Comparison of ENCODE assay signal across 7 cellular contexts in genomic region chr15:77495806-77496589, GRCh38.
A peak's percentile ranks its signal among the peaks of the same experiment; 100 is the strongest.
DNase-seq lines count a peak whose midpoint lies in the region; ATAC-seq, FAIRE-seq and TF ChIP-seq lines count a peak whose summit lies in the region.

No MANE protein-coding gene starts in this region.

- TF ChIP-seq CTCF in Panc1 (IDR thresholded peaks at IDR 0.05) = no peak
- no peak for TF ChIP-seq CTCF in H1 (IDR thresholded peaks at IDR 0.05; ENCODE audit: control extremely low read depth in 1 of 3, insufficient read depth in 1 of 3, low read depth in 1 of 3, low read length in 3 of 3)
- no peak for TF ChIP-seq CTCF in tibial artery (IDR thresholded peaks at IDR 0.05)

- H3K4me1 ChIP-seq in Panc1 (ENCODE audit: control insufficient read depth, insufficient read depth, low read length) (peaks cover 55% of the 10 kb centered on the region), H1 (replicated peaks in 1 of 4; ENCODE audit: control insufficient read depth in 3 of 4, insufficient read depth in 4 of 4, low read length in 3 of 4) (peaks cover 13 to 38% (median 19%) of the 10 kb centered on the region in 4 experiments), mesodermal cell (ENCODE audit: control insufficient read depth, insufficient read depth, low read length, poor library complexity, severe bottlenecking) (peaks cover 35% of the 10 kb centered on the region), tibial artery (peaks cover 6 to 56% (median 49%) of the 10 kb centered on the region in 4 donors)

- peak overlapping the region; percentile 29 for H2BK20ac ChIP-seq in H1 (ENCODE audit: low read length)

- peak overlapping the region; percentile 41 for H2BK12ac ChIP-seq in H1 (ENCODE audit: low read depth, low read length)

- no peak overlapping the region for H4K5ac ChIP-seq in H1 (ENCODE audit: insufficient read length, low read depth, low read length)

- no peak for FAIRE-seq in H1 (lab: Jason Lieb, UNC)

- POLR2A ChIA-PET in Panc1 (lab: Charles Lee) = no interaction called here
- POLR2A ChIA-PET in H1 (lab: Charles Lee; ENCODE audit: partially characterized antibody) = interaction anchor here (0.6 to 4.9 kb wide), 3 partner anchors 13 to 1868 kb away, joined by 3 to 39 read pairs (median 3); no protein-coding TSS in a partner anchor

- H3K56ac ChIP-seq in H1 (replicated peaks; ENCODE audit: insufficient read length, low read depth, low read length) = no peak overlapping the region

- H3K18ac ChIP-seq in H1 (ENCODE audit: extremely low read depth, low read length) = 0 out of 2 replicates have a peak overlapping the region, but pooled peaks have one; percentile 19

- no peak overlapping the region for H4K8ac ChIP-seq in H1 (ENCODE audit: extremely low read depth, insufficient read depth, low read length)

- TF ChIP-seq POLR2A in H1 (IDR thresholded peaks at IDR 0.05; ENCODE audit: control extremely low read depth in 1 of 2, low read depth in 2 of 2, low read length in 2 of 2) = no peak; a peak in 1 of 3 replicates

- H3K23ac ChIP-seq in H1 (ENCODE audit: insufficient read length) = no peak overlapping the region

- peak overlapping the region; percentile 58; the same call in 1 of the 2 replicates for H2BK5ac ChIP-seq in H1 (ENCODE audit: low read depth, low read length)

- intact Hi-C loops in Panc1 (cut with micrococcal nuclease; ENCODE audit: unreplicated experiment) = loop anchor here (2.0 to 10.0 kb wide), 2 partner anchors 311 to 377 kb away; no protein-coding TSS in a partner anchor
- intact Hi-C loops in tibial artery (cut with DNase I; ENCODE audit: low total_unique reads) = loop anchor here (2.0 to 10.0 kb wide), 4 partner anchors 46 to 377 kb away; partner anchors contain the start of genes HMG20A and PEAK1

- ATAC-seq in Panc1 (no peak), HG03378 (IDR thresholded peaks at IDR 0.05; ENCODE audit: unreplicated experiment) (no peak)

- H4K20me1 ChIP-seq in H1 (replicated peaks in 1 of 2; ENCODE audit: control insufficient read depth in 1 of 2, insufficient read depth in 2 of 2, low read length in 2 of 2) = no peaks in the 10 kb centered on the region

- no peak overlapping the region; the same call in 1 of the 2 replicates for H2BK15ac ChIP-seq in H1 (ENCODE audit: low read length)

- in situ Hi-C loops in Panc1 (cut with HindIII; ENCODE audit: low pct_unique_long_range_greater_than_20kb, low sequenced_read_pairs) = no loop called here

- no peaks in the 10 kb centered on the region for H3K9me3 ChIP-seq in Panc1 (ENCODE audit: control insufficient read depth, insufficient read depth, low read depth, low read length)
- no peaks in the 10 kb centered on the region for H3K9me3 ChIP-seq in H1 (ENCODE audit: insufficient read depth in 2 of 2, low read depth in 1 of 2, low read length in 1 of 2)
- H3K9me3 ChIP-seq in mesodermal cell (ENCODE audit: control insufficient read depth, low read length) = no peaks in the 10 kb centered on the region
- no peaks in the 10 kb centered on the region for H3K9me3 ChIP-seq in tibial artery

- no peak overlapping the region for H3K4ac ChIP-seq in H1 (replicated peaks; ENCODE audit: insufficient read length, low read depth, low read length)

- no peak overlapping the region for H3K14ac ChIP-seq in H1 (ENCODE audit: insufficient read length)

- H3K4me3 ChIP-seq in Panc1 (ENCODE audit: low read depth in 2 of 2, low read length in 2 of 2) (no peak overlapping the region), H1 (ENCODE audit: extremely low read depth in 1 of 4, insufficient read depth in 2 of 4, low read depth in 3 of 4, low read length in 4 of 4) (peak overlapping the region in 1 of 4 experiments; percentile 15; a peak in 1 of 8 replicates), mesodermal cell (ENCODE audit: extremely low read depth, insufficient read depth, low read length, poor library complexity, severe bottlenecking) (no peak overlapping the region), tibial artery (peak overlapping the region in 1 of 2 donors; percentile 29)

- CTCF ChIA-PET in Panc1 (lab: Charles Lee) = interaction anchor here (0.7 to 2.7 kb wide), 6 partner anchors 47 to 383 kb away, joined by 3 to 14 read pairs (median 4); no protein-coding TSS in a partner anchor
- CTCF ChIA-PET in H1 (lab: Charles Lee; ENCODE audit: partially characterized antibody) = interaction anchor here (0.8 to 7.7 kb wide), 27 partner anchors 9 to 461 kb away, joined by 3 to 99 read pairs (median 7); partner anchors contain the start of gene HMG20A

- TF ChIP-seq EP300 in H1 (IDR thresholded peaks at IDR 0.05; ENCODE audit: borderline replicate concordance in 1 of 2, low read depth in 2 of 2, low read length in 2 of 2) = no peak

- no peak overlapping the region for H2AFZ ChIP-seq in H1 (ENCODE audit: low read length)

- H3K9ac ChIP-seq in H1 (replicated peaks in 1 of 4; ENCODE audit: extremely low read depth in 1 of 4, low read depth in 3 of 4, low read length in 3 of 4) = no peak overlapping the region

- H3K27ac ChIP-seq in Panc1 (ENCODE audit: low read length) (peak overlapping the region; percentile 84), H1 (ENCODE audit: low read depth, low read length) (no peak overlapping the region), mesodermal cell (ENCODE audit: low read depth, low read length, severe bottlenecking) (peak overlapping the region; percentile 41), tibial artery (peak overlapping the region; percentile 72 to 82)

- DNase-seq in Panc1 (ENCODE audit: low read depth, low spot score) (no peak), H1 (ENCODE audit: low read depth in 1 of 2, low spot score in 2 of 2) (peak in 1 of 2 experiments; percentile 56), tibial artery (peak in 1 of 2 donors; percentile 60), NCI-H345 (lab: John Stamatoyannopoulos, UW) (no peak)
- no peak for DNase-seq in activated CD4-positive, CD25-positive, alpha-beta regulatory T cell (lab: John Stamatoyannopoulos, UW)

- no TSS peak for BruUV-seq in Panc1 (replicated peaks; lab: Mats Ljungman, UMichigan)

- H3K36me3 ChIP-seq in Panc1 (ENCODE audit: control insufficient read depth, insufficient read depth, low read length) (no peaks in the 10 kb centered on the region), H1 (ENCODE audit: control insufficient read depth in 2 of 4, insufficient read depth in 4 of 4, low read length in 3 of 4) (no peaks in the 10 kb centered on the region), mesodermal cell (ENCODE audit: control insufficient read depth, insufficient read depth, low read length) (no peaks in the 10 kb centered on the region), tibial artery (no peaks in the 10 kb centered on the region)

- H3K79me2 ChIP-seq in H1 (ENCODE audit: control insufficient read depth in 1 of 2, insufficient read depth in 2 of 2, low read length in 2 of 2) = no peaks in the 10 kb centered on the region

- H3K79me1 ChIP-seq in H1 (ENCODE audit: low read depth, low read length) = no peaks in the 10 kb centered on the region

- no peak for TF ChIP-seq RAD21 in H1 (IDR thresholded peaks at IDR 0.05 in 1 of 2, conservative IDR thresholded peaks at IDR 0.05 in 1 of 2; ENCODE audit: low read depth in 2 of 2, low read length in 2 of 2)

- no peak overlapping the region for H2AK5ac ChIP-seq in H1 (ENCODE audit: low read depth, low read length)

- WGBS in H1 (ENCODE audit: extremely low coverage in 1 of 2, insufficient coverage in 1 of 2, insufficient read length in 1 of 2, insufficient replicate concordance in 2 of 2, low coverage in 1 of 2, low lambda C conversion rate in 2 of 2, missing lambda C conversion rate in 1 of 2), 2 experiments = 75% methylated on average over 11 of the region's 11 CpGs; no CpG with 5 or more reads in 1 of the 2 experiments
- 85 to 89% methylated on average over 3 to 4 of the region's 11 CpGs for WGBS in mesodermal cell (ENCODE audit: insufficient coverage in 2 of 2), 2 experiments

- H3K27me3 ChIP-seq in Panc1 (ENCODE audit: control insufficient read depth, insufficient read depth, low read length) = no peaks in the 10 kb centered on the region
- H3K27me3 ChIP-seq in H1 (replicated peaks in 1 of 4; ENCODE audit: control insufficient read depth in 3 of 4, extremely low read depth in 1 of 4, insufficient read depth in 3 of 4, low read length in 3 of 4) = no peaks in the 10 kb centered on the region
- H3K27me3 ChIP-seq in tibial artery = no peaks in the 10 kb centered on the region

- peaks cover 2% of the 10 kb centered on the region; the same call in 1 of the 2 replicates for H3K23me2 ChIP-seq in H1 (ENCODE audit: low read depth, low read length)

- H2BK120ac ChIP-seq in H1 (replicated peaks; ENCODE audit: low read depth, low read length) = peak overlapping the region; percentile 4

- peak overlapping the region in 1 of 2 experiments; percentile 36; a peak in 2 of 4 replicates for H3K4me2 ChIP-seq in H1 (ENCODE audit: insufficient read depth in 1 of 2, low read depth in 2 of 2, low read length in 2 of 2)

- peak overlapping the region; percentile 36 for H4K91ac ChIP-seq in H1 (replicated peaks; ENCODE audit: insufficient read length, low read length)

TF ChIP-seq in H1, 55 proteins besides CTCF, POLR2A, EP300 and RAD21 (continues in another document):
- TF ChIP-seq CTBP2 (IDR thresholded peaks at IDR 0.05; ENCODE audit: borderline replicate concordance, insufficient read depth, insufficient read length, low read length) (no peak), CEBPB (IDR thresholded peaks at IDR 0.05; ENCODE audit: low read depth, low read length) (no peak), BACH1 (IDR thresholded peaks at IDR 0.05; ENCODE audit: low read length) (no peak), CBX5 (IDR thresholded peaks at IDR 0.05; ENCODE audit: low read depth, low read length) (no peak), ATF3 (IDR thresholded peaks at IDR 0.05; ENCODE audit: insufficient read depth, low read depth, low read length) (no peak), USF2 (IDR thresholded peaks at IDR 0.05; ENCODE audit: low read length) (no peak), POU5F1 (IDR thresholded peaks at IDR 0.05; ENCODE audit: low read depth, low read length) (no peak), MAX (IDR thresholded peaks at IDR 0.05) (peak; percentile 31; the same call in 1 of the 2 replicates), MAFK (IDR thresholded peaks at IDR 0.05; ENCODE audit: low read depth, low read length) (no peak), SP1 (IDR thresholded peaks at IDR 0.05; ENCODE audit: low read depth, low read length) (no peak)
